ENCODE assay signal across 36 cellular contexts in genomic region chr5:180598797-180599589, GRCh38. TPM values are rescaled to one million over a fixed set of nuclear protein-coding genes. Genes with fewer than 3 reads are reported as not detected.
DNase-seq lines count a peak whose midpoint lies in the region; ATAC-seq, FAIRE-seq and TF ChIP-seq lines count a peak whose summit lies in the region.
"Had no signal": no experiment of that assay in that cellular context is flagged by ENCODE, and none has a peak within 500 bp of the region (broad histone marks: within the 10 kb centered on the region; RNA-seq: fewer than 3 reads in every experiment).

No MANE protein-coding gene starts in this region.

- H3K4me2 ChIP-seq in SK-N-SH: no peak overlapping the region
- H3K4me2 ChIP-seq in HepG2 (ENCODE audit: low read depth, low read length): no peak overlapping the region
- H3K4me2 ChIP-seq: KMS-11 had no signal

- H2AFZ ChIP-seq in SK-N-SH (ENCODE audit: low read depth) (no peak overlapping the region), HepG2 (ENCODE audit: low read length) (no peak overlapping the region)

- H3K36me3 ChIP-seq in SK-N-SH (replicated peaks in 1 of 2; ENCODE audit: control insufficient read depth in 1 of 2, insufficient read depth in 2 of 2, low read length in 1 of 2) (no peaks in the 10 kb centered on the region), HepG2 (replicated peaks in 1 of 2; ENCODE audit: control insufficient read depth in 1 of 2, insufficient read depth in 2 of 2, low read length in 2 of 2) (no peaks in the 10 kb centered on the region), right lobe of liver (no peaks in the 10 kb centered on the region)
- H3K36me3 ChIP-seq: esophagus muscularis mucosa, heart left ventricle, lower lobe of right lung, MG63 had no signal

- BruUV-seq in HepG2 (replicated peaks; lab: Mats Ljungman, UMichigan): no TSS peak

- H3K4me3 ChIP-seq in SK-N-SH (ENCODE audit: low read depth in 2 of 2, low read length in 1 of 2) (no peak overlapping the region), HepG2 (replicated peaks in 1 of 3; ENCODE audit: insufficient read depth in 1 of 3, low read depth in 2 of 3, low read length in 3 of 3) (no peak overlapping the region), right lobe of liver (no peak overlapping the region)
- H3K4me3 ChIP-seq: esophagus muscularis mucosa, heart left ventricle, lower lobe of right lung, MG63 had no signal

- H3K9ac ChIP-seq in SK-N-SH: no peak overlapping the region
- H3K9ac ChIP-seq in HepG2 (ENCODE audit: insufficient read depth, low read depth, low read length): no peak overlapping the region
- H3K9ac ChIP-seq: KMS-11 had no signal

- no peaks in the 10 kb centered on the region for H3K9me3 Mint-ChIP-seq in type B pancreatic cell
- H3K9me3 Mint-ChIP-seq: brain; CD4-positive, alpha-beta memory T cell; H9; naive thymus-derived CD4-positive, alpha-beta T cell had no signal

- no peaks in the 10 kb centered on the region for H3F3A ChIP-seq in SK-N-SH (replicated peaks; ENCODE audit: insufficient read depth)

- H3K4me3 Mint-ChIP-seq in type B pancreatic cell: no peak overlapping the region
- H3K4me3 Mint-ChIP-seq: brain; CD4-positive, alpha-beta memory T cell; H9; naive thymus-derived CD4-positive, alpha-beta T cell; stimulated activated naive B cell treated with anti-CD40 and anti-IgM and Interleukin-4, amounts not matched to agents 10 μg/mL and 1 μg/mL and 100 μg/mL, for 72 hours; T-helper 17 cell had no signal

- TF ChIP-seq POLR2A in HepG2 (IDR thresholded peaks at IDR 0.05; ENCODE audit: insufficient read depth in 1 of 2, low read depth in 2 of 2, low read length in 2 of 2) (no peak), right lobe of liver (IDR thresholded peaks at IDR 0.05) (no peak)

- no peaks in the 10 kb centered on the region for H3K79me2 ChIP-seq in SK-N-SH (ENCODE audit: insufficient read depth)
- no peaks in the 10 kb centered on the region for H3K79me2 ChIP-seq in HepG2 (ENCODE audit: insufficient read depth, low read length)

- intact Hi-C loops in HepG2 (cut with micrococcal nuclease; ENCODE audit: unreplicated experiment) (no loop called here), right lobe of liver (cut with DNase I) (no loop called here)

- POLR2A ChIA-PET in SK-N-SH (lab: Yijun Ruan, JAX) (no interaction called here), HepG2 (lab: Yijun Ruan, JAX) (no interaction called here)

- TF ChIP-seq CTCF in SK-N-SH (IDR thresholded peaks at IDR 0.05) (no peak), HepG2 (CRISPR knock-in tag; IDR thresholded peaks at IDR 0.05) (no peak), right lobe of liver (IDR thresholded peaks at IDR 0.05) (no peak), type B pancreatic cell (conservative IDR thresholded peaks at IDR 0.05) (no peak)

- no peak for ATAC-seq in SK-N-SH treated with all-trans-retinoic acid at 6 μM for 48 hours
- no peak for ATAC-seq in HepG2
- ATAC-seq in right lobe of liver: no peak
- no peak for ATAC-seq in left lobe of liver
- ATAC-seq: activated CD4-positive, CD25-positive, alpha-beta regulatory T cell treated with anti-CD3 and anti-CD28 coated beads, Interleukin-2, amount 50 U/mL, for 24 hours; foreskin keratinocyte; heart left ventricle; lower lobe of right lung; naive thymus-derived CD4-positive, alpha-beta T cell; PC-3; stimulated activated naive B cell treated with anti-CD40 and anti-IgM and Interleukin-4, amounts not matched to agents 10 μg/mL and 1 μg/mL and 100 μg/mL, for 72 hours; T-helper 17 cell had no signal

- no peak for TF ChIP-seq EP300 in SK-N-SH (IDR thresholded peaks at IDR 0.05; ENCODE audit: borderline replicate concordance in 1 of 2, low read depth in 1 of 2, low read length in 1 of 2)
- no peak for TF ChIP-seq EP300 in HepG2 (IDR thresholded peaks at IDR 0.05; ENCODE audit: low read depth in 2 of 2, low read length in 2 of 2)
- no peak for TF ChIP-seq EP300 in HepG2 (CRISPR knock-in tag; IDR thresholded peaks at IDR 0.05; ENCODE audit: borderline replicate concordance)

- H3K27ac Mint-ChIP-seq in type B pancreatic cell: no peak overlapping the region
- H3K27ac Mint-ChIP-seq: brain; H9; naive thymus-derived CD4-positive, alpha-beta T cell; stimulated activated naive B cell treated with anti-CD40 and anti-IgM and Interleukin-4, amounts not matched to agents 10 μg/mL and 1 μg/mL and 100 μg/mL, for 72 hours; T-helper 17 cell had no signal

- H3K27ac ChIP-seq in SK-N-SH (ENCODE audit: low read depth in 2 of 2, low read length in 1 of 2) (no peak overlapping the region), HepG2 (ENCODE audit: extremely low read length, insufficient read depth, low read length) (no peak overlapping the region), right lobe of liver (no peak overlapping the region)
- H3K27ac ChIP-seq: 22Rv1, esophagus muscularis mucosa, foreskin keratinocyte, heart left ventricle, KMS-11, lower lobe of right lung had no signal

- H3K36me3 Mint-ChIP-seq in type B pancreatic cell: no peaks in the 10 kb centered on the region
- H3K36me3 Mint-ChIP-seq: brain; CD4-positive, alpha-beta memory T cell; naive thymus-derived CD4-positive, alpha-beta T cell; stimulated activated naive B cell treated with anti-CD40 and anti-IgM and Interleukin-4, amounts not matched to agents 10 μg/mL and 1 μg/mL and 100 μg/mL, for 72 hours had no signal

- TF ChIP-seq RAD21 in SK-N-SH (IDR thresholded peaks at IDR 0.05; ENCODE audit: low read length) (no peak), HepG2 (CRISPR knock-in tag; IDR thresholded peaks at IDR 0.05) (no peak)

- H3K27me3 ChIP-seq in SK-N-SH (ENCODE audit: insufficient read depth): no peaks in the 10 kb centered on the region; the same call in 1 of the 2 replicates
- peaks cover 19 to 51% of the 10 kb centered on the region in 2 experiments; a peak in 4 of 5 replicates for H3K27me3 ChIP-seq in HepG2 (ENCODE audit: control insufficient read depth in 1 of 2, insufficient read depth in 2 of 2, low read length in 2 of 2)
- H3K27me3 ChIP-seq in right lobe of liver: no peaks in the 10 kb centered on the region
- H3K27me3 ChIP-seq: foreskin keratinocyte, heart left ventricle, MG63 had no signal

- CTCF ChIA-PET in SK-N-SH (lab: Yijun Ruan, JAX): interaction anchor here (0.9 to 3.8 kb wide), 4 partner anchors 12 to 437 kb away, joined by 4 to 11 read pairs (median 4); no protein-coding TSS in a partner anchor
- CTCF ChIA-PET in HepG2 (lab: Yijun Ruan, JAX; ENCODE audit: low intra/inter-chr PET ratio, low total read pairs): no interaction called here

- WGBS in SK-N-SH (ENCODE audit: low lambda C conversion rate): 62% methylated on average over 8 of the region's 16 CpGs
- WGBS in HepG2 (ENCODE audit: low lambda C conversion rate): 34% methylated on average over 9 of the region's 16 CpGs
- WGBS in right lobe of liver (ENCODE audit: insufficient coverage, low coverage, low lambda C conversion rate, missing lambda C conversion rate): 83% methylated on average over 1 of the region's 16 CpGs

- peaks cover 9% of the 10 kb centered on the region for H3K27me3 Mint-ChIP-seq in type B pancreatic cell
- H3K27me3 Mint-ChIP-seq: brain; naive thymus-derived CD4-positive, alpha-beta T cell had no signal

- H3K4me1 Mint-ChIP-seq in type B pancreatic cell (ENCODE audit: unreplicated experiment): no peaks in the 10 kb centered on the region
- H3K4me1 Mint-ChIP-seq: brain; CD4-positive, alpha-beta memory T cell; naive thymus-derived CD4-positive, alpha-beta T cell; stimulated activated naive B cell treated with anti-CD40 and anti-IgM and Interleukin-4, amounts not matched to agents 10 μg/mL and 1 μg/mL and 100 μg/mL, for 72 hours; T-helper 17 cell had no signal

- no peaks in the 10 kb centered on the region for H3K9me2 ChIP-seq in SK-N-SH

- DNase-seq in SK-N-SH (peak; percentile 15), HepG2 (ENCODE audit: low spot score) (no peak), right lobe of liver (no peak), left lobe of liver (ENCODE audit: low spot score) (peak; percentile 28), type B pancreatic cell (ENCODE audit: extremely low spot score, unreplicated experiment) (peak; percentile 56), CD1c-positive myeloid dendritic cell (ENCODE audit: extremely low spot score) (no peak), ecto neural progenitor cell (ENCODE audit: low spot score) (no peak)
- DNase-seq: activated CD4-positive, alpha-beta T cell treated with anti-CD3 and anti-CD28 coated beads, Interleukin-2, amount 50 U/mL, for 48 hours; activated gamma-delta T cell treated with Interleukin-2 at 50 U/mL for 16 hours; CD4-positive, alpha-beta memory T cell; cerebellar nuclear complex; foreskin keratinocyte; lower lobe of right lung; naive thymus-derived CD4-positive, alpha-beta T cell; NCI-H2081; NCI-H2227 treated with DMSO at 0.1 percent for 48 hours; NCI-H526 treated with DMSO at 0.1 percent for 48 hours; occipital lobe; PC-3; stimulated activated naive B cell treated with anti-CD40 and anti-IgM and Interleukin-4, amounts not matched to agents 10 μg/mL and 1 μg/mL and 100 μg/mL, for 72 hours; T-helper 17 cell had no signal

- in situ Hi-C loops in HepG2 (cut with HindIII; ENCODE audit: extremely low pct_ligation_motif_present, low pct_unique_long_range_greater_than_20kb): no loop called here

- no peaks in the 10 kb centered on the region for H3K9me3 ChIP-seq in SK-N-SH
- no peaks in the 10 kb centered on the region for H3K9me3 ChIP-seq in HepG2 (ENCODE audit: low read length)
- no peaks in the 10 kb centered on the region for H3K9me3 ChIP-seq in right lobe of liver
- H3K9me3 ChIP-seq: esophagus muscularis mucosa, heart left ventricle, lower lobe of right lung, MG63 had no signal

- no peaks in the 10 kb centered on the region for H4K20me1 ChIP-seq in SK-N-SH (ENCODE audit: insufficient read depth)
- H4K20me1 ChIP-seq in HepG2 (ENCODE audit: insufficient read depth, low read length): no peaks in the 10 kb centered on the region; the same call in 1 of the 2 replicates

- no peak for FAIRE-seq in HepG2 (lab: Jason Lieb, UNC)
- FAIRE-seq: endometrium, GM18507, kidney, TTC549, urothelium cell line had no signal

- H3K4me1 ChIP-seq in SK-N-SH (ENCODE audit: control insufficient read depth in 1 of 2, insufficient read depth in 2 of 2, low read depth in 1 of 2, low read length in 1 of 2) (no peaks in the 10 kb centered on the region), HepG2 (ENCODE audit: insufficient read depth, low read length) (peaks cover 6% of the 10 kb centered on the region; the same call in 1 of the 2 replicates), right lobe of liver (peaks cover 0 to 5% (median 2%) of the 10 kb centered on the region in 4 donors)
- H3K4me1 ChIP-seq: esophagus muscularis mucosa, foreskin keratinocyte, lower lobe of right lung had no signal

RNA-seq across cellular contexts. Expression of gene SCGB3A1, which starts 7.7 kb away (rescaled TPM):
- polyA plus RNA-seq in SK-N-SH (2012; rRNA removed): not detected in 2 replicates
- 0.08 TPM in 1 of 2 replicates, not detected in the other for polyA plus RNA-seq in SK-N-SH (2012; cell fraction: cytosol; rRNA removed)
- polyA plus RNA-seq in SK-N-SH (2012; cell fraction: nucleus; rRNA removed): not detected in 2 replicates
- not detected in 2 replicates for total RNA-seq in HepG2 (2016; rRNA removed; fragmentation: Illumina TruSeq; extraction: Trizol)
- not detected in 2 replicates for total RNA-seq in HepG2 (2016; cell fraction: cytosol; rRNA removed; fragmentation: Illumina TruSeq; extraction: Trizol; ENCODE audit: low read depth)
- not detected in 2 replicates for total RNA-seq in HepG2 (2016; cell fraction: insoluble cytoplasmic fraction; rRNA removed; fragmentation: Illumina TruSeq; extraction: Trizol)
- not detected in 2 replicates for total RNA-seq in HepG2 (2016; cell fraction: membrane; rRNA removed; fragmentation: Illumina TruSeq; extraction: Trizol)
- not detected in 2 replicates for total RNA-seq in HepG2 (2016; cell fraction: nucleus; rRNA removed; fragmentation: Illumina TruSeq; extraction: Trizol)
- polyA plus RNA-seq in HepG2 (2011; rRNA removed): 0.17 TPM in 1 of 2 replicates, not detected in the other
- polyA plus RNA-seq in HepG2 (2011; cell fraction: cytosol; rRNA removed): not detected in 2 replicates
- polyA plus RNA-seq in HepG2 (2011; cell fraction: nucleus; rRNA removed): not detected in 2 replicates
- polyA plus RNA-seq in HepG2 (2012): not detected in 2 replicates
- not detected in 2 replicates for polyA plus RNA-seq in HepG2 (2016; cell fraction: cytosol; fragmentation: Illumina TruSeq; extraction: Trizol; ENCODE audit: low read depth)
- polyA plus RNA-seq in HepG2 (2016; cell fraction: insoluble cytoplasmic fraction; fragmentation: Illumina TruSeq; extraction: Trizol; ENCODE audit: low read depth): not detected in 2 replicates
- not detected in 2 replicates for polyA plus RNA-seq in HepG2 (2016; cell fraction: membrane; fragmentation: Illumina TruSeq; extraction: Trizol; ENCODE audit: low read depth)
- polyA plus RNA-seq in HepG2 (2016; cell fraction: nucleus; fragmentation: Illumina TruSeq; extraction: Trizol; ENCODE audit: insufficient read depth, low read depth): not detected in 2 replicates
- not detected in 2 replicates for polyA minus RNA-seq in HepG2 (2011; rRNA and poly(A)+ RNA removed; ENCODE audit: low replicate concordance)
- not detected in 2 replicates for polyA minus RNA-seq in HepG2 (2011; cell fraction: cytosol; rRNA and poly(A)+ RNA removed)
- polyA minus RNA-seq in HepG2 (2011; cell fraction: nucleus; rRNA and poly(A)+ RNA removed): not detected in 2 replicates
- total RNA-seq in right lobe of liver: 1 to 10 TPM in 1 of 6 experiments, under 1 TPM in 1, not detected in 4; 0.57 to 3.3 TPM
- 0.93 TPM for total RNA-seq in left lobe of liver
- not detected in 2 replicates for total RNA-seq in type B pancreatic cell (ENCODE audit: low replicate concordance)
- total RNA-seq: CD4-positive, alpha-beta memory T cell; Daoy; foreskin keratinocyte; H9; occipital lobe; PC-3 had no signal
- polyA plus RNA-seq: CD4-positive, alpha-beta memory T cell; foreskin keratinocyte; naive thymus-derived CD4-positive, alpha-beta T cell had no signal

RNA-seq across cellular contexts. Expression of gene FLT4, which starts 50.4 kb away (rescaled TPM):
- polyA plus RNA-seq in SK-N-SH (2012; rRNA removed) (0.02 and 0.05 TPM in 2 replicates), HepG2 (2011; rRNA removed) (not detected in 2 replicates)
- 0.03 and 0.26 TPM in 2 replicates for polyA plus RNA-seq in SK-N-SH (2012; cell fraction: cytosol; rRNA removed)
- 0.05 and 0.35 TPM in 2 replicates for polyA plus RNA-seq in SK-N-SH (2012; cell fraction: nucleus; rRNA removed)
- total RNA-seq in HepG2 (2016; rRNA removed; fragmentation: Illumina TruSeq; extraction: Trizol) (not detected in 2 replicates), right lobe of liver (10 to 100 TPM in 1 of 6 experiments, 1 to 10 TPM in 5; 5.3 to 15.1 (median 8.0) TPM), left lobe of liver (7.7 TPM), type B pancreatic cell (ENCODE audit: low replicate concordance) (0.45 and 3.4 TPM in 2 replicates)
- total RNA-seq in HepG2 (2016; cell fraction: cytosol; rRNA removed; fragmentation: Illumina TruSeq; extraction: Trizol; ENCODE audit: low read depth): not detected in 2 replicates
- total RNA-seq in HepG2 (2016; cell fraction: insoluble cytoplasmic fraction; rRNA removed; fragmentation: Illumina TruSeq; extraction: Trizol): not detected in 2 replicates
- total RNA-seq in HepG2 (2016; cell fraction: membrane; rRNA removed; fragmentation: Illumina TruSeq; extraction: Trizol): not detected in 2 replicates
- total RNA-seq in HepG2 (2016; cell fraction: nucleus; rRNA removed; fragmentation: Illumina TruSeq; extraction: Trizol): not detected in 2 replicates
- polyA plus RNA-seq in HepG2 (2011; cell fraction: cytosol; rRNA removed): 0.01 and 0.04 TPM in 2 replicates
- 0.10 and 0.19 TPM in 2 replicates for polyA plus RNA-seq in HepG2 (2011; cell fraction: nucleus; rRNA removed)
- not detected in 2 replicates for polyA plus RNA-seq in HepG2 (2012)
- polyA plus RNA-seq in HepG2 (2016; cell fraction: cytosol; fragmentation: Illumina TruSeq; extraction: Trizol; ENCODE audit: low read depth): not detected in 2 replicates
- not detected in 2 replicates for polyA plus RNA-seq in HepG2 (2016; cell fraction: insoluble cytoplasmic fraction; fragmentation: Illumina TruSeq; extraction: Trizol; ENCODE audit: low read depth)
- not detected in 2 replicates for polyA plus RNA-seq in HepG2 (2016; cell fraction: membrane; fragmentation: Illumina TruSeq; extraction: Trizol; ENCODE audit: low read depth)
- polyA plus RNA-seq in HepG2 (2016; cell fraction: nucleus; fragmentation: Illumina TruSeq; extraction: Trizol; ENCODE audit: insufficient read depth, low read depth): not detected in 2 replicates
- not detected in 2 replicates for polyA minus RNA-seq in HepG2 (2011; rRNA and poly(A)+ RNA removed; ENCODE audit: low replicate concordance)
- not detected in 2 replicates for polyA minus RNA-seq in HepG2 (2011; cell fraction: cytosol; rRNA and poly(A)+ RNA removed)
- not detected in 2 replicates for polyA minus RNA-seq in HepG2 (2011; cell fraction: nucleus; rRNA and poly(A)+ RNA removed)
- total RNA-seq: PC-3 had no signal

Comparison
In these comparisons a context has a peak if more than half of its experiments do, and no peak if none do; other contexts are left out.
1. DNase-seq: peak in SK-N-SH (single experiment), left lobe of liver (single experiment) and type B pancreatic cell (single experiment); none in HepG2 (single experiment), right lobe of liver (0 of 3), CD1c-positive myeloid dendritic cell (single experiment) and ecto neural progenitor cell (single experiment).